11 cellular contexts compared by ENCODE assay signal in the genomic region with DNA sequence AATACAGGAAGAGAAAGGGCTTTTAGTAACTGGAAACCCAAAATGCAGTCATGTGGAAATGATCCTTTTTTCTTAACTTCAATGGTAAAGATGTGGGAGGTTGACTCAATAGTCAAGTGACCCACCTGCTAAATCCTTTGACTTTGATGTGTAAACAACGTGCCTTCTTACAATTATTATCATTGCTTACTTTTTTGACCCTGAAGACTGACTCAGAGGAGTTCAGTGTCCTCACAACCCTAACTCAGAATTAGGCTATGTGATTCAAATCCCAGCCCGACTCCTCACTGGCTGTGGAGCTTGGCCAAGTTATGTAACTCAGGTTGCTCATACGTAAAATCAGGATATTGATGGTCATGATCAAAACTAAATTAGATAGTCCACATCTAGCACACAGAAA. TPM values are rescaled to one million over a fixed set of nuclear protein-coding genes. Genes with fewer than 3 reads are reported as not detected.
DNase-seq lines count a peak whose midpoint lies in the region; TF ChIP-seq lines count a peak whose summit lies in the region.
"Had no signal": no experiment of that assay in that cellular context is flagged by ENCODE, and none has a peak within 500 bp of the region (broad histone marks: within the 10 kb centered on the region; RNA-seq: fewer than 3 reads in every experiment).

No MANE protein-coding gene starts in this region.

- H3F3A ChIP-seq in PC-9 (ENCODE audit: insufficient read depth, low read depth), result peaks cover 33% of the 10 kb centered on the region; the same call in 1 of the 2 replicates

- H3K27me3 ChIP-seq in PC-9 (ENCODE audit: insufficient read depth, low read depth), result no peaks in the 10 kb centered on the region
- H3K27me3 ChIP-seq in kidney epithelial cell (ENCODE audit: control insufficient read depth, insufficient read depth, low read length), result no peaks in the 10 kb centered on the region
- H3K27me3 ChIP-seq: cardiac muscle cell, testis had no signal

- H3K79me2 ChIP-seq in PC-9 (ENCODE audit: low read depth), result no peaks in the 10 kb centered on the region

- peak; percentile 49 for DNase-seq in DMS53 (lab: John Stamatoyannopoulos, UW)
- DNase-seq in PC-9, result peak; percentile 61 to 95
- DNase-seq in kidney epithelial cell (ENCODE audit: low read depth), result peak; percentile 82
- no peak for DNase-seq in activated effector memory CD4-positive, alpha-beta T cell treated with anti-CD3 and anti-CD28 coated beads, Interleukin-2, amount 50 U/mL, for 16 hours
- DNase-seq in GF-D8 (lab: John Stamatoyannopoulos, UW), result no peak
- DNase-seq in NCI-H510A (lab: John Stamatoyannopoulos, UW), result no peak
- no peak for DNase-seq in HuH-7 (ENCODE audit: low spot score)
- DNase-seq: stimulated activated CD4-positive, alpha-beta T cell treated with anti-CD3 and anti-CD28 coated beads, Interleukin-4, amount 100 ng/mL, for 1 hour; testis had no signal

- intact Hi-C loops in PC-9 (cut with micrococcal nuclease; ENCODE audit: unreplicated experiment), result loop anchor here (1.0 to 5.0 kb wide), 8 partner anchors 26 to 812 kb away; a partner anchor contains a TSS

- no peak overlapping the region for H3K4me3 ChIP-seq in HEK293 (ENCODE audit: low read depth, low read length)
- H3K4me3 ChIP-seq in PC-9, result no peak overlapping the region
- no peak overlapping the region for H3K4me3 ChIP-seq in kidney epithelial cell (ENCODE audit: low read depth, low read length)
- H3K4me3 ChIP-seq: cardiac muscle cell, testis had no signal

- POLR2A ChIA-PET in HEK293 (lab: Yijun Ruan, JAX) (interaction anchor here (0.5 to 1.6 kb wide), 2 partner anchors 22 to 28 kb away, joined by 3 read pairs; a partner anchor contains a TSS), PC-9 (lab: Charles Lee; ENCODE audit: unreplicated experiment) (interaction anchor here (0.5 to 0.7 kb wide), 9 partner anchors 9 to 900 kb away, joined by 3 to 11 read pairs (median 4); a partner anchor contains a TSS)

- H3K4me2 ChIP-seq in PC-9, result peak overlapping the region; percentile 44

- TF ChIP-seq CTCF in HEK293 (tag by site-specific recombination; IDR thresholded peaks at IDR 0.05) (no peak), PC-9 (conservative IDR thresholded peaks at IDR 0.05) (no peak), kidney epithelial cell (IDR thresholded peaks at IDR 0.05; ENCODE audit: insufficient read depth, low read length, poor library complexity, severe bottlenecking) (no peak)

- H4K20me1 ChIP-seq in PC-9 (ENCODE audit: insufficient read depth), result no peaks in the 10 kb centered on the region

- H3K9me2 ChIP-seq in PC-9 (ENCODE audit: insufficient read depth), result no peaks in the 10 kb centered on the region

- no peaks in the 10 kb centered on the region for H3K36me3 ChIP-seq in HEK293 (ENCODE audit: control insufficient read depth in 2 of 2, insufficient read depth in 1 of 2, low read length in 2 of 2)
- H3K36me3 ChIP-seq in PC-9 (ENCODE audit: low read depth), result 0 out of 2 replicates have a peak, but pooled peaks cover 4% of the 10 kb centered on the region
- H3K36me3 ChIP-seq in kidney epithelial cell (ENCODE audit: control insufficient read depth, insufficient read depth, low read length), result no peaks in the 10 kb centered on the region
- H3K36me3 ChIP-seq: cardiac muscle cell had no signal

- no TSS peak for BruUV-seq in PC-9 (replicated peaks; lab: Mats Ljungman, UMichigan)

- CTCF ChIA-PET in HEK293 (lab: Yijun Ruan, JAX) (interaction anchor here (0.6 to 8.6 kb wide), 13 partner anchors 8 to 1141 kb away, joined by 3 to 171 read pairs (median 3); no protein-coding TSS in a partner anchor), PC-9 (lab: Charles Lee) (interaction anchor here (1.5 kb wide), 1 partner anchor 100 kb away, joined by 3 read pairs; no protein-coding TSS in a partner anchor)

- no peak overlapping the region for H2AFZ ChIP-seq in PC-9

- H3K27ac ChIP-seq in HEK293 (ENCODE audit: extremely low read depth, low read depth, low read length) (no peak overlapping the region), PC-9 (peak overlapping the region; percentile 74)
- H3K27ac ChIP-seq: cardiac muscle cell, testis had no signal

- H3K4me1 ChIP-seq in HEK293 (ENCODE audit: control insufficient read depth, insufficient read depth, low read length) (no peaks in the 10 kb centered on the region), PC-9 (replicated peaks; ENCODE audit: insufficient read depth) (peaks cover 48% of the 10 kb centered on the region)
- H3K4me1 ChIP-seq: testis had no signal

- H3K9me3 ChIP-seq in HEK293 (ENCODE audit: control insufficient read depth, insufficient read depth, low read depth, low read length) (no peaks in the 10 kb centered on the region), PC-9 (ENCODE audit: insufficient read depth, low read depth) (peaks cover 6% of the 10 kb centered on the region)
- H3K9me3 ChIP-seq: testis had no signal

TF ChIP-seq in HEK293, 187 proteins besides CTCF, POLR2A, EP300 and RAD21:
- TF ChIP-seq, protein P1, sequence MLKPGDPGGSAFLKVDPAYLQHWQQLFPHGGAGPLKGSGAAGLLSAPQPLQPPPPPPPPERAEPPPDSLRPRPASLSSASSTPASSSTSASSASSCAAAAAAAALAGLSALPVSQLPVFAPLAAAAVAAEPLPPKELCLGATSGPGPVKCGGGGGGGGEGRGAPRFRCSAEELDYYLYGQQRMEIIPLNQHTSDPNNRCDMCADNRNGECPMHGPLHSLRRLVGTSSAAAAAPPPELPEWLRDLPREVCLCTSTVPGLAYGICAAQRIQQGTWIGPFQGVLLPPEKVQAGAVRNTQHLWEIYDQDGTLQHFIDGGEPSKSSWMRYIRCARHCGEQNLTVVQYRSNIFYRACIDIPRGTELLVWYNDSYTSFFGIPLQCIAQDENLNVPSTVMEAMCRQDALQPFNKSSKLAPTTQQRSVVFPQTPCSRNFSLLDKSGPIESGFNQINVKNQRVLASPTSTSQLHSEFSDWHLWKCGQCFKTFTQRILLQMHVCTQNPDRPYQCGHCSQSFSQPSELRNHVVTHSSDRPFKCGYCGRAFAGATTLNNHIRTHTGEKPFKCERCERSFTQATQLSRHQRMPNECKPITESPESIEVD (tag by site-specific recombination; IDR thresholded peaks at IDR 0.05), result 0 out of 2 replicates have a peak, but pooled peaks have one; percentile 21
- TF ChIP-seq, protein P2, sequence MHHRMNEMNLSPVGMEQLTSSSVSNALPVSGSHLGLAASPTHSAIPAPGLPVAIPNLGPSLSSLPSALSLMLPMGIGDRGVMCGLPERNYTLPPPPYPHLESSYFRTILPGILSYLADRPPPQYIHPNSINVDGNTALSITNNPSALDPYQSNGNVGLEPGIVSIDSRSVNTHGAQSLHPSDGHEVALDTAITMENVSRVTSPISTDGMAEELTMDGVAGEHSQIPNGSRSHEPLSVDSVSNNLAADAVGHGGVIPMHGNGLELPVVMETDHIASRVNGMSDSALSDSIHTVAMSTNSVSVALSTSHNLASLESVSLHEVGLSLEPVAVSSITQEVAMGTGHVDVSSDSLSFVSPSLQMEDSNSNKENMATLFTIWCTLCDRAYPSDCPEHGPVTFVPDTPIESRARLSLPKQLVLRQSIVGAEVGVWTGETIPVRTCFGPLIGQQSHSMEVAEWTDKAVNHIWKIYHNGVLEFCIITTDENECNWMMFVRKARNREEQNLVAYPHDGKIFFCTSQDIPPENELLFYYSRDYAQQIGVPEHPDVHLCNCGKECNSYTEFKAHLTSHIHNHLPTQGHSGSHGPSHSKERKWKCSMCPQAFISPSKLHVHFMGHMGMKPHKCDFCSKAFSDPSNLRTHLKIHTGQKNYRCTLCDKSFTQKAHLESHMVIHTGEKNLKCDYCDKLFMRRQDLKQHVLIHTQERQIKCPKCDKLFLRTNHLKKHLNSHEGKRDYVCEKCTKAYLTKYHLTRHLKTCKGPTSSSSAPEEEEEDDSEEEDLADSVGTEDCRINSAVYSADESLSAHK (tag by site-specific recombination; IDR thresholded peaks at IDR 0.05), result no peak
- TF ChIP-seq ZNF146 (tag by site-specific recombination; IDR thresholded peaks at IDR 0.05) (no peak), GLIS1 (tag by site-specific recombination; IDR thresholded peaks at IDR 0.05) (peak; percentile 8; the same call in 1 of the 2 replicates), SP7 (tag by site-specific recombination; IDR thresholded peaks at IDR 0.05) (0 out of 2 replicates have a peak, but pooled peaks have one; percentile 28), HOXD13 (CRISPR knock-in tag; IDR thresholded peaks at IDR 0.05; ENCODE audit: borderline replicate concordance) (no peak), ZNF785 (tag by site-specific recombination; IDR thresholded peaks at IDR 0.05) (no peak)

RNA-seq across cellular contexts. Expression of a gene that starts 27.9 kb away (rescaled TPM):
- 653 and 753 TPM in 2 replicates for total RNA-seq in PC-9 (2021)
- total RNA-seq in kidney epithelial cell, result 167 and 189 TPM in 2 replicates

Comparison
In these comparisons a context has a peak if more than half of its experiments do, and no peak if none do; other contexts are left out.
1. DNase-seq: peak in DMS53 (single experiment), PC-9 (2 of 2) and kidney epithelial cell (single experiment); none in activated effector memory CD4-positive, alpha-beta T cell treated with anti-CD3 and anti-CD28 coated beads, Interleukin-2, amount 50 U/mL, for 16 hours (single experiment), GF-D8 (single experiment), NCI-H510A (single experiment) and HuH-7 (single experiment).